16 cellular contexts compared by ENCODE assay signal in genomic region chr11:23727821-23728220, GRCh38.
DNase-seq lines count a peak whose midpoint lies in the region; ATAC-seq and TF ChIP-seq lines count a peak whose summit lies in the region.
"Had no signal": no experiment of that assay in that cellular context is flagged by ENCODE, and none has a peak within 500 bp of the region (broad histone marks: within the 10 kb centered on the region; RNA-seq: fewer than 3 reads in every experiment).

No MANE protein-coding gene starts in this region.

- H3K36me3 Mint-ChIP-seq in osteocyte (ENCODE audit: unreplicated experiment): no peaks in the 10 kb centered on the region

- peak; percentile 27 for DNase-seq in GM03348 (ENCODE audit: low spot score)
- DNase-seq in NCI-H69 (lab: John Stamatoyannopoulos, UW): peak; percentile 51
- peak; percentile 49 for DNase-seq in epithelial cell of esophagus (ENCODE audit: low read depth)
- no peak for DNase-seq in osteocyte (ENCODE audit: extremely low spot score, unreplicated experiment)
- no peak for DNase-seq in dorsolateral prefrontal cortex
- DNase-seq in tibial nerve (ENCODE audit: low spot score in 2 of 2): no peak
- DNase-seq: activated CD4-positive, alpha-beta T cell treated with anti-CD3 and anti-CD28 coated beads for 36 hours; activated T-cell treated with anti-CD3 and anti-CD28 coated beads, Interleukin-2, amount 50 U/mL, for 24 hours; aorta; NCI-H1436 treated with DMSO at 0.1 percent for 48 hours; NCI-H774; right lobe of liver; SW 1271 had no signal

- ATAC-seq in HG03039 (IDR thresholded peaks at IDR 0.05; ENCODE audit: unreplicated experiment) (no peak), HG03520 (IDR thresholded peaks at IDR 0.05; ENCODE audit: unreplicated experiment) (no peak)
- ATAC-seq: activated CD4-positive, alpha-beta T cell treated with anti-CD3 and anti-CD28 coated beads for 36 hours; right lobe of liver had no signal

- H3K4me3 Mint-ChIP-seq in osteocyte (ENCODE audit: unreplicated experiment): no peak overlapping the region
- H3K4me3 Mint-ChIP-seq: activated CD4-positive, alpha-beta T cell treated with anti-CD3 and anti-CD28 coated beads for 36 hours; activated T-cell treated with anti-CD3 and anti-CD28 coated beads, Interleukin-2, amount 50 U/mL, for 24 hours had no signal

- H3K27ac Mint-ChIP-seq in osteocyte (ENCODE audit: unreplicated experiment): peak overlapping the region; percentile 58
- H3K27ac Mint-ChIP-seq: activated CD4-positive, alpha-beta T cell treated with anti-CD3 and anti-CD28 coated beads for 36 hours; activated T-cell treated with anti-CD3 and anti-CD28 coated beads, Interleukin-2, amount 50 U/mL, for 24 hours had no signal

- no peak for TF ChIP-seq EP300 in tibial nerve (IDR thresholded peaks at IDR 0.05)

- H3K27ac ChIP-seq in dorsolateral prefrontal cortex (no peak overlapping the region), tibial nerve (no peak overlapping the region)
- H3K27ac ChIP-seq: right lobe of liver, suprapubic skin had no signal

- H3K4me1 ChIP-seq in tibial nerve: no peaks in the 10 kb centered on the region
- H3K4me1 ChIP-seq: right lobe of liver, suprapubic skin had no signal

- H3K27me3 Mint-ChIP-seq in osteocyte (ENCODE audit: unreplicated experiment): no peaks in the 10 kb centered on the region
- H3K27me3 Mint-ChIP-seq: activated CD4-positive, alpha-beta T cell treated with anti-CD3 and anti-CD28 coated beads for 36 hours; activated T-cell treated with anti-CD3 and anti-CD28 coated beads, Interleukin-2, amount 50 U/mL, for 24 hours had no signal

- H3K36me3 ChIP-seq in tibial nerve: no peaks in the 10 kb centered on the region
- H3K36me3 ChIP-seq: right lobe of liver, suprapubic skin had no signal

- no peaks in the 10 kb centered on the region for H3K9me3 Mint-ChIP-seq in osteocyte (ENCODE audit: unreplicated experiment)

- H3K4me3 ChIP-seq in epithelial cell of esophagus (ENCODE audit: low read length) (no peak overlapping the region), dorsolateral prefrontal cortex (no peak overlapping the region), tibial nerve (no peak overlapping the region)
- H3K4me3 ChIP-seq: right lobe of liver, suprapubic skin had no signal

- TF ChIP-seq CTCF in epithelial cell of esophagus (IDR thresholded peaks at IDR 0.05; ENCODE audit: insufficient read depth, low read depth, low read length, missing control alignments): no peak
- no peak for TF ChIP-seq CTCF in osteocyte (IDR thresholded peaks at IDR 0.05)
- no peak for TF ChIP-seq CTCF in dorsolateral prefrontal cortex (IDR thresholded peaks at IDR 0.05 in 54 of 56, conservative IDR thresholded peaks at IDR 0.05 in 2 of 56; ENCODE audit: low read depth in 1 of 56, partially characterized antibody in 56 of 56)
- no peak for TF ChIP-seq CTCF in tibial nerve (IDR thresholded peaks at IDR 0.05)

- peaks cover 0 to 11% (median 0%) of the 10 kb centered on the region in 4 donors for H3K9me3 ChIP-seq in tibial nerve
- H3K9me3 ChIP-seq: right lobe of liver, suprapubic skin had no signal

- peaks cover 30% of the 10 kb centered on the region for H3K4me1 Mint-ChIP-seq in osteocyte (ENCODE audit: unreplicated experiment)
- H3K4me1 Mint-ChIP-seq: activated CD4-positive, alpha-beta T cell treated with anti-CD3 and anti-CD28 coated beads for 36 hours had no signal

- no peak for TF ChIP-seq POLR2A in tibial nerve (IDR thresholded peaks at IDR 0.05)

- 70 to 72% methylated on average over 2 of the region's 2 CpGs for WGBS in tibial nerve, 2 donors

- H3K27me3 ChIP-seq in dorsolateral prefrontal cortex (no peaks in the 10 kb centered on the region), tibial nerve (no peaks in the 10 kb centered on the region)
- H3K27me3 ChIP-seq: right lobe of liver, suprapubic skin had no signal

- intact Hi-C loops in dorsolateral prefrontal cortex (cut with DNase I): no loop called here

Comparison
In these comparisons a context has a peak if more than half of its experiments do, and no peak if none do; other contexts are left out.
1. DNase-seq: peak in GM03348 (single experiment), NCI-H69 (single experiment) and epithelial cell of esophagus (single experiment); none in osteocyte (single experiment), dorsolateral prefrontal cortex (0 of 10) and tibial nerve (0 of 2).